1 cellular context compared by ENCODE assay signal in the genomic region with DNA sequence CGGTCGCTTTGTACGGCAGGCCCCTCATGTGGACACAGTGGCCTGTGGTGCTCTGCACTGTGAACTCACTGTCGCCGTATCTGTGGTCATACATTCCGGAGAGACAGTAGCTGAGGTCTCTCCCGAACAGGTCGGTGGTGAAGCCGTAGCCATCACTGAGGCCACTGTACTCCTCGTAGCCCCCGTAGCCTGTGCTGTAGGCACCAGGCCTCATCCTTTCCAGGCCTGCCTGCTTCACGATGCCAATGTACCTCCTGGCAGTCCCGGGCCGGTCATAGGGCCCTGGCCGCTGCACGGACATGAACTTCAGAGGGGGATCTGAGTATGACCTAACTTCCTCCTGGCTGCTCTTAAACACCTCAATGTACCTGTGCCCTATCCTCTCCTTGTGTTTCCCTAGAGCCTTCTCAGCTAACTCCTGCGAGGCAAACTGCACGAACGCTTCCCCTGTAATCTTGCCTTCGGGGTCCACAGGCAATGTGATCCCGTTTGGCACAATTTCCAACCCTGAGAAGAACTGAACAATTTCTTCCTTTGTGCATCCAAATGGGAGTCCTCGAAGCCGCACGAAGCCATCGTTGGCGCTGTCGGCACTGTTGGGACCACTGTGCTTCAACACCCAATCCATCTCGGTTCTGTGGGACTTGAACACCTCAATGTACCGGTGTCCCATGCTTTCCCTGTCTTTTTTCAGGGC.
TF ChIP-seq lines count a peak whose summit lies in the region.

No MANE protein-coding gene starts in this region.

TF ChIP-seq in WTC11, 78 proteins besides CTCF, POLR2A, EP300 and RAD21 (continued from another document):
- TF ChIP-seq, protein P1, sequence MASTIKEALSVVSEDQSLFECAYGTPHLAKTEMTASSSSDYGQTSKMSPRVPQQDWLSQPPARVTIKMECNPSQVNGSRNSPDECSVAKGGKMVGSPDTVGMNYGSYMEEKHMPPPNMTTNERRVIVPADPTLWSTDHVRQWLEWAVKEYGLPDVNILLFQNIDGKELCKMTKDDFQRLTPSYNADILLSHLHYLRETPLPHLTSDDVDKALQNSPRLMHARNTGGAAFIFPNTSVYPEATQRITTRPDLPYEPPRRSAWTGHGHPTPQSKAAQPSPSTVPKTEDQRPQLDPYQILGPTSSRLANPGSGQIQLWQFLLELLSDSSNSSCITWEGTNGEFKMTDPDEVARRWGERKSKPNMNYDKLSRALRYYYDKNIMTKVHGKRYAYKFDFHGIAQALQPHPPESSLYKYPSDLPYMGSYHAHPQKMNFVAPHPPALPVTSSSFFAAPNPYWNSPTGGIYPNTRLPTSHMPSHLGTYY (CRISPR knock-in tag; IDR thresholded peaks at IDR 0.05): no peak
- no peak for TF ChIP-seq PRRX2 (CRISPR knock-in tag; IDR thresholded peaks at IDR 0.05)
- TF ChIP-seq CBFB (CRISPR knock-in tag; IDR thresholded peaks at IDR 0.05; ENCODE audit: low read depth): no peak
- TF ChIP-seq ZNF263 (CRISPR knock-in tag; IDR thresholded peaks at IDR 0.05; ENCODE audit: low read depth): no peak
